Comparison of ENCODE assay signal across 1 cellular context in genomic region chr17:149231-149630, GRCh38.
TF ChIP-seq lines count a peak whose summit lies in the region.

No MANE protein-coding gene starts in this region.

TF ChIP-seq in H1, 55 proteins besides CTCF, POLR2A, EP300 and RAD21:
- no peak for TF ChIP-seq ZNF274 (IDR thresholded peaks at IDR 0.05; ENCODE audit: borderline replicate concordance, extremely low read depth, low read length)
- no peak for TF ChIP-seq TAF7 (optimal IDR thresholded peaks at IDR 0.05; ENCODE audit: borderline replicate concordance, low read depth, low read length)
- TF ChIP-seq FOSL1 (IDR thresholded peaks at IDR 0.05; ENCODE audit: insufficient read depth, low read depth, low read length): no peak
- TF ChIP-seq, protein P1, sequence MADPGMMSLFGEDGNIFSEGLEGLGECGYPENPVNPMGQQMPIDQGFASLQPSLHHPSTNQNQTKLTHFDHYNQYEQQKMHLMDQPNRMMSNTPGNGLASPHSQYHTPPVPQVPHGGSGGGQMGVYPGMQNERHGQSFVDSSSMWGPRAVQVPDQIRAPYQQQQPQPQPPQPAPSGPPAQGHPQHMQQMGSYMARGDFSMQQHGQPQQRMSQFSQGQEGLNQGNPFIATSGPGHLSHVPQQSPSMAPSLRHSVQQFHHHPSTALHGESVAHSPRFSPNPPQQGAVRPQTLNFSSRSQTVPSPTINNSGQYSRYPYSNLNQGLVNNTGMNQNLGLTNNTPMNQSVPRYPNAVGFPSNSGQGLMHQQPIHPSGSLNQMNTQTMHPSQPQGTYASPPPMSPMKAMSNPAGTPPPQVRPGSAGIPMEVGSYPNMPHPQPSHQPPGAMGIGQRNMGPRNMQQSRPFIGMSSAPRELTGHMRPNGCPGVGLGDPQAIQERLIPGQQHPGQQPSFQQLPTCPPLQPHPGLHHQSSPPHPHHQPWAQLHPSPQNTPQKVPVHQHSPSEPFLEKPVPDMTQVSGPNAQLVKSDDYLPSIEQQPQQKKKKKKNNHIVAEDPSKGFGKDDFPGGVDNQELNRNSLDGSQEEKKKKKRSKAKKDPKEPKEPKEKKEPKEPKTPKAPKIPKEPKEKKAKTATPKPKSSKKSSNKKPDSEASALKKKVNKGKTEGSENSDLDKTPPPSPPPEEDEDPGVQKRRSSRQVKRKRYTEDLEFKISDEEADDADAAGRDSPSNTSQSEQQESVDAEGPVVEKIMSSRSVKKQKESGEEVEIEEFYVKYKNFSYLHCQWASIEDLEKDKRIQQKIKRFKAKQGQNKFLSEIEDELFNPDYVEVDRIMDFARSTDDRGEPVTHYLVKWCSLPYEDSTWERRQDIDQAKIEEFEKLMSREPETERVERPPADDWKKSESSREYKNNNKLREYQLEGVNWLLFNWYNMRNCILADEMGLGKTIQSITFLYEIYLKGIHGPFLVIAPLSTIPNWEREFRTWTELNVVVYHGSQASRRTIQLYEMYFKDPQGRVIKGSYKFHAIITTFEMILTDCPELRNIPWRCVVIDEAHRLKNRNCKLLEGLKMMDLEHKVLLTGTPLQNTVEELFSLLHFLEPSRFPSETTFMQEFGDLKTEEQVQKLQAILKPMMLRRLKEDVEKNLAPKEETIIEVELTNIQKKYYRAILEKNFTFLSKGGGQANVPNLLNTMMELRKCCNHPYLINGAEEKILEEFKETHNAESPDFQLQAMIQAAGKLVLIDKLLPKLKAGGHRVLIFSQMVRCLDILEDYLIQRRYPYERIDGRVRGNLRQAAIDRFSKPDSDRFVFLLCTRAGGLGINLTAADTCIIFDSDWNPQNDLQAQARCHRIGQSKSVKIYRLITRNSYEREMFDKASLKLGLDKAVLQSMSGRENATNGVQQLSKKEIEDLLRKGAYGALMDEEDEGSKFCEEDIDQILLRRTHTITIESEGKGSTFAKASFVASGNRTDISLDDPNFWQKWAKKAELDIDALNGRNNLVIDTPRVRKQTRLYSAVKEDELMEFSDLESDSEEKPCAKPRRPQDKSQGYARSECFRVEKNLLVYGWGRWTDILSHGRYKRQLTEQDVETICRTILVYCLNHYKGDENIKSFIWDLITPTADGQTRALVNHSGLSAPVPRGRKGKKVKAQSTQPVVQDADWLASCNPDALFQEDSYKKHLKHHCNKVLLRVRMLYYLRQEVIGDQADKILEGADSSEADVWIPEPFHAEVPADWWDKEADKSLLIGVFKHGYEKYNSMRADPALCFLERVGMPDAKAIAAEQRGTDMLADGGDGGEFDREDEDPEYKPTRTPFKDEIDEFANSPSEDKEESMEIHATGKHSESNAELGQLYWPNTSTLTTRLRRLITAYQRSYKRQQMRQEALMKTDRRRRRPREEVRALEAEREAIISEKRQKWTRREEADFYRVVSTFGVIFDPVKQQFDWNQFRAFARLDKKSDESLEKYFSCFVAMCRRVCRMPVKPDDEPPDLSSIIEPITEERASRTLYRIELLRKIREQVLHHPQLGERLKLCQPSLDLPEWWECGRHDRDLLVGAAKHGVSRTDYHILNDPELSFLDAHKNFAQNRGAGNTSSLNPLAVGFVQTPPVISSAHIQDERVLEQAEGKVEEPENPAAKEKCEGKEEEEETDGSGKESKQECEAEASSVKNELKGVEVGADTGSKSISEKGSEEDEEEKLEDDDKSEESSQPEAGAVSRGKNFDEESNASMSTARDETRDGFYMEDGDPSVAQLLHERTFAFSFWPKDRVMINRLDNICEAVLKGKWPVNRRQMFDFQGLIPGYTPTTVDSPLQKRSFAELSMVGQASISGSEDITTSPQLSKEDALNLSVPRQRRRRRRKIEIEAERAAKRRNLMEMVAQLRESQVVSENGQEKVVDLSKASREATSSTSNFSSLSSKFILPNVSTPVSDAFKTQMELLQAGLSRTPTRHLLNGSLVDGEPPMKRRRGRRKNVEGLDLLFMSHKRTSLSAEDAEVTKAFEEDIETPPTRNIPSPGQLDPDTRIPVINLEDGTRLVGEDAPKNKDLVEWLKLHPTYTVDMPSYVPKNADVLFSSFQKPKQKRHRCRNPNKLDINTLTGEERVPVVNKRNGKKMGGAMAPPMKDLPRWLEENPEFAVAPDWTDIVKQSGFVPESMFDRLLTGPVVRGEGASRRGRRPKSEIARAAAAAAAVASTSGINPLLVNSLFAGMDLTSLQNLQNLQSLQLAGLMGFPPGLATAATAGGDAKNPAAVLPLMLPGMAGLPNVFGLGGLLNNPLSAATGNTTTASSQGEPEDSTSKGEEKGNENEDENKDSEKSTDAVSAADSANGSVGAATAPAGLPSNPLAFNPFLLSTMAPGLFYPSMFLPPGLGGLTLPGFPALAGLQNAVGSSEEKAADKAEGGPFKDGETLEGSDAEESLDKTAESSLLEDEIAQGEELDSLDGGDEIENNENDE (IDR thresholded peaks at IDR 0.05; ENCODE audit: insufficient replicate concordance, low read length): no peak
- TF ChIP-seq PHF8 (conservative IDR thresholded peaks at IDR 0.05; ENCODE audit: low read depth, low read length): no peak
- no peak for TF ChIP-seq ASH2L (IDR thresholded peaks at IDR 0.05; ENCODE audit: low read length)
